Comparison of ENCODE assay signal across 23 cellular contexts in the genomic region with DNA sequence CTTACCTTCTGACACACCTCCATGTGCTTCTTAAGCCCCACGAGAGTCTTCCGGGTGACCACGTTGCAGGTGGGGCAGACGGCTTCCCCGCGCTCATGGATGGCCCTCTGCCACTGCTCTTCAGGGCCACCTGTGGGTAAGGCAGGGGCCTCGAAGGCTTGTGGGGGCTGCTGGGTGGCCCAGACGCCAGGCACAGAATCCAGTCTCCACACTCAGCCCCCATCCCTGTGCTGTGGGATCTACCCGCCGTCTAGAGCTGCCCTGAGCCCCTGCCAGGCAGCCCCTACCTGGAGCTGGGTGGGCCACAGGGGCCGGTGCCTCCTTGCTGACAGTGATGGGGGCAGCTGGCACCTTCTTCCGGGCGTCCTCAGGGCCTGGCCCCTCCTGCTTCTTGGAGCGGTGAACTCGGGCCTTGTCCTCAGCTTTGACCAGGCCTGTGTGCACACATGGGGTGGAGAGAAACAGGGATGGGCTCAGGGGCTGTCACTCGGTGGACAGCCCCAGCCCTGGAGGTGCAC.
"Had no signal": no experiment of that assay in that cellular context is flagged by ENCODE, and none has a peak within 500 bp of the region (broad histone marks: within the 10 kb centered on the region; RNA-seq: fewer than 3 reads in every experiment).

No MANE protein-coding gene starts in this region.

- H3K27ac Mint-ChIP-seq: dendritic cell treated with granulocyte-macrophage colony-stimulating factor and Interleukin-4, amounts not matched to agents 40 ng/mL and 50 ng/mL, for 4 days; immature natural killer cell; memory B cell; natural killer cell treated with Interleukin-12 subunit alpha and Interleukin-12 subunit beta and Interleukin-15 and Interleukin-18, amount 100 ng/mL, for 72 hours; T-cell; T-helper 2 cell treated with Interferon-gamma antibody and Interleukin-4, amounts not matched to agents 5 μg/mL and 100 μg/mL, for 36 hours had no signal

- DNase-seq: activated CD4-positive, CD25-positive, alpha-beta regulatory T cell treated with anti-CD3 and anti-CD28 coated beads, Interleukin-2, amount 50 U/mL, for 72 hours; activated gamma-delta T cell treated with Interleukin-2 at 50 U/mL for 16 hours; activated T-cell treated with anti-CD3 and anti-CD28 coated beads, Interleukin-2, amount 50 U/mL, for 1 hour; anterior cingulate cortex; body of pancreas; caudate nucleus; effector CD4-positive, alpha-beta T cell; erythroblast; foreskin keratinocyte; immature natural killer cell; kidney glomerular epithelial cell; stimulated activated naive CD4-positive, alpha-beta T cell; T-cell; testis; trophoblast cell; WERI-Rb-1 had no signal

- H3K4me3 Mint-ChIP-seq: dendritic cell treated with granulocyte-macrophage colony-stimulating factor and Interleukin-4, amounts not matched to agents 40 ng/mL and 50 ng/mL, for 4 days; immature natural killer cell; memory B cell; natural killer cell treated with Interleukin-12 subunit alpha and Interleukin-12 subunit beta and Interleukin-15 and Interleukin-18, amount 100 ng/mL, for 72 hours; T-cell; T-helper 2 cell treated with Interferon-gamma antibody and Interleukin-4, amounts not matched to agents 5 μg/mL and 100 μg/mL, for 36 hours had no signal

- H3K27me3 ChIP-seq: body of pancreas, foreskin keratinocyte, hepatocyte, testis had no signal

- H3K9me3 ChIP-seq: body of pancreas, neutrophil, testis had no signal

- H3K27ac ChIP-seq: body of pancreas, foreskin keratinocyte, hepatocyte, neutrophil, parathyroid adenoma, testis, WERI-Rb-1 had no signal

- H3K4me1 ChIP-seq: foreskin keratinocyte had no signal

- H3K9me3 Mint-ChIP-seq: immature natural killer cell; natural killer cell treated with Interleukin-12 subunit alpha and Interleukin-12 subunit beta and Interleukin-15 and Interleukin-18, amount 100 ng/mL, for 72 hours; T-cell; T-helper 2 cell treated with Interferon-gamma antibody and Interleukin-4, amounts not matched to agents 5 μg/mL and 100 μg/mL, for 36 hours had no signal

- H3K27me3 Mint-ChIP-seq: memory B cell; natural killer cell treated with Interleukin-12 subunit alpha and Interleukin-12 subunit beta and Interleukin-15 and Interleukin-18, amount 100 ng/mL, for 72 hours; T-cell had no signal

- H3K4me3 ChIP-seq: body of pancreas, hepatocyte, testis had no signal

- H3K36me3 Mint-ChIP-seq: immature natural killer cell; natural killer cell treated with Interleukin-12 subunit alpha and Interleukin-12 subunit beta and Interleukin-15 and Interleukin-18, amount 100 ng/mL, for 72 hours had no signal

- ATAC-seq: body of pancreas; foreskin keratinocyte; natural killer cell treated with Interleukin-12 subunit alpha and Interleukin-12 subunit beta and Interleukin-15 and Interleukin-18, amount 100 ng/mL, for 72 hours; T-cell had no signal
